1 cellular context compared by ENCODE assay signal in the genomic region with DNA sequence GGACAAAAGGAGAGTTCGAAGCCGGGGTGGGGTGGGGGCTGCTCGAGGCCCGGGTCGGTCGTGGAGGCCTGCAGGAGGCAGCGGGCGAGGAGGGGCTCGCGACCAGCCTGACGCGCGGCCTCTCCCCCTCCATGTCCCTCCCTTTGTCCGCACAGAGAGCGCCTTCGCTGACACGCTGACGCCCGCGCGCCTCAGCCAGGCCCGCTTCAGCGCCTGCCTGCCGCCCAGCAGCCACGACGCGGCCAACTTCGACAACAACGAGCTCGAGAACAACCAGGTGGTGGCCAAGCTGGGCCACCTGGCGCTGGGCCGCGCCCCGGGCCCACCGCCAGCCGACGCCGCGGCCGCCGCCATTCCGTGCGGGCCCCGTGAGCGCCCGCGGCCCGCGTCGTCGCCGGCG.
TF ChIP-seq lines count a peak whose summit lies in the region.

No MANE protein-coding gene starts in this region.

TF ChIP-seq in GM23338, 12 proteins besides CTCF, POLR2A, EP300 and RAD21 (continued from another document):
- TF ChIP-seq, protein P1, sequence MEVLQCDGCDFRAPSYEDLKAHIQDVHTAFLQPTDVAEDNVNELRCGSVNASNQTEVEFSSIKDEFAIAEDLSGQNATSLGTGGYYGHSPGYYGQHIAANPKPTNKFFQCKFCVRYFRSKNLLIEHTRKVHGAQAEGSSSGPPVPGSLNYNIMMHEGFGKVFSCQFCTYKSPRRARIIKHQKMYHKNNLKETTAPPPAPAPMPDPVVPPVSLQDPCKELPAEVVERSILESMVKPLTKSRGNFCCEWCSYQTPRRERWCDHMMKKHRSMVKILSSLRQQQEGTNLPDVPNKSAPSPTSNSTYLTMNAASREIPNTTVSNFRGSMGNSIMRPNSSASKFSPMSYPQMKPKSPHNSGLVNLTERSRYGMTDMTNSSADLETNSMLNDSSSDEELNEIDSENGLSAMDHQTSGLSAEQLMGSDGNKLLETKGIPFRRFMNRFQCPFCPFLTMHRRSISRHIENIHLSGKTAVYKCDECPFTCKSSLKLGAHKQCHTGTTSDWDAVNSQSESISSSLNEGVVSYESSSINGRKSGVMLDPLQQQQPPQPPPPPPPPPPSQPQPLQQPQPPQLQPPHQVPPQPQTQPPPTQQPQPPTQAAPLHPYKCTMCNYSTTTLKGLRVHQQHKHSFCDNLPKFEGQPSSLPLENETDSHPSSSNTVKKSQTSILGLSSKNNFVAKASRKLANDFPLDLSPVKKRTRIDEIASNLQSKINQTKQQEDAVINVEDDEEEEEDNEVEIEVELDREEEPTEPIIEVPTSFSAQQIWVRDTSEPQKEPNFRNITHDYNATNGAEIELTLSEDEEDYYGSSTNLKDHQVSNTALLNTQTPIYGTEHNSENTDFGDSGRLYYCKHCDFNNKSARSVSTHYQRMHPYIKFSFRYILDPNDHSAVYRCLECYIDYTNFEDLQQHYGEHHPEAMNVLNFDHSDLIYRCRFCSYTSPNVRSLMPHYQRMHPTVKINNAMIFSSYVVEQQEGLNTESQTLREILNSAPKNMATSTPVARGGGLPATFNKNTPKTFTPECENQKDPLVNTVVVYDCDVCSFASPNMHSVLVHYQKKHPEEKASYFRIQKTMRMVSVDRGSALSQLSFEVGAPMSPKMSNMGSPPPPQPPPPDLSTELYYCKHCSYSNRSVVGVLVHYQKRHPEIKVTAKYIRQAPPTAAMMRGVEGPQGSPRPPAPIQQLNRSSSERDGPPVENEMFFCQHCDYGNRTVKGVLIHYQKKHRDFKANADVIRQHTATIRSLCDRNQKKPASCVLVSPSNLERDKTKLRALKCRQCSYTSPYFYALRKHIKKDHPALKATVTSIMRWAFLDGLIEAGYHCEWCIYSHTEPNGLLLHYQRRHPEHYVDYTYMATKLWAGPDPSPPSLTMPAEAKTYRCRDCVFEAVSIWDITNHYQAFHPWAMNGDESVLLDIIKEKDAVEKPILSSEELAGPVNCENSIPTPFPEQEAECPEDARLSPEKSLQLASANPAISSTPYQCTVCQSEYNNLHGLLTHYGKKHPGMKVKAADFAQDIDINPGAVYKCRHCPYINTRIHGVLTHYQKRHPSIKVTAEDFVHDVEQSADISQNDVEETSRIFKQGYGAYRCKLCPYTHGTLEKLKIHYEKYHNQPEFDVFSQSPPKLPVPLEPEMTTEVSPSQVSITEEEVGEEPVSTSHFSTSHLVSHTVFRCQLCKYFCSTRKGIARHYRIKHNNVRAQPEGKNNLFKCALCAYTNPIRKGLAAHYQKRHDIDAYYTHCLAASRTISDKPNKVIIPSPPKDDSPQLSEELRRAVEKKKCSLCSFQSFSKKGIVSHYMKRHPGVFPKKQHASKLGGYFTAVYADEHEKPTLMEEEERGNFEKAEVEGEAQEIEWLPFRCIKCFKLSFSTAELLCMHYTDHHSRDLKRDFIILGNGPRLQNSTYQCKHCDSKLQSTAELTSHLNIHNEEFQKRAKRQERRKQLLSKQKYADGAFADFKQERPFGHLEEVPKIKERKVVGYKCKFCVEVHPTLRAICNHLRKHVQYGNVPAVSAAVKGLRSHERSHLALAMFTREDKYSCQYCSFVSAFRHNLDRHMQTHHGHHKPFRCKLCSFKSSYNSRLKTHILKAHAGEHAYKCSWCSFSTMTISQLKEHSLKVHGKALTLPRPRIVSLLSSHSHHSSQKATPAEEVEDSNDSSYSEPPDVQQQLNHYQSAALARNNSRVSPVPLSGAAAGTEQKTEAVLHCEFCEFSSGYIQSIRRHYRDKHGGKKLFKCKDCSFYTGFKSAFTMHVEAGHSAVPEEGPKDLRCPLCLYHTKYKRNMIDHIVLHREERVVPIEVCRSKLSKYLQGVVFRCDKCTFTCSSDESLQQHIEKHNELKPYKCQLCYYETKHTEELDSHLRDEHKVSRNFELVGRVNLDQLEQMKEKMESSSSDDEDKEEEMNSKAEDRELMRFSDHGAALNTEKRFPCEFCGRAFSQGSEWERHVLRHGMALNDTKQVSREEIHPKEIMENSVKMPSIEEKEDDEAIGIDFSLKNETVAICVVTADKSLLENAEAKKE (CRISPR knock-in tag; IDR thresholded peaks at IDR 0.05), result no peak
- no peak for TF ChIP-seq JUNB (IDR thresholded peaks at IDR 0.05; ENCODE audit: unreplicated experiment)
- TF ChIP-seq NANOG (IDR thresholded peaks at IDR 0.05; ENCODE audit: borderline replicate concordance), result no peak
- no peak for TF ChIP-seq ZNF331 (CRISPR knock-in tag; IDR thresholded peaks at IDR 0.05; ENCODE audit: low read depth)
- TF ChIP-seq EZH2 (IDR thresholded peaks at IDR 0.05; ENCODE audit: low read depth, unreplicated experiment), result no peak
- no peak for TF ChIP-seq ETS1 (IDR thresholded peaks at IDR 0.05)
TF ChIP-seq in GM23338: peak in this region for 0.
